ENCODE assay signal across 3 cellular contexts in the genomic region with DNA sequence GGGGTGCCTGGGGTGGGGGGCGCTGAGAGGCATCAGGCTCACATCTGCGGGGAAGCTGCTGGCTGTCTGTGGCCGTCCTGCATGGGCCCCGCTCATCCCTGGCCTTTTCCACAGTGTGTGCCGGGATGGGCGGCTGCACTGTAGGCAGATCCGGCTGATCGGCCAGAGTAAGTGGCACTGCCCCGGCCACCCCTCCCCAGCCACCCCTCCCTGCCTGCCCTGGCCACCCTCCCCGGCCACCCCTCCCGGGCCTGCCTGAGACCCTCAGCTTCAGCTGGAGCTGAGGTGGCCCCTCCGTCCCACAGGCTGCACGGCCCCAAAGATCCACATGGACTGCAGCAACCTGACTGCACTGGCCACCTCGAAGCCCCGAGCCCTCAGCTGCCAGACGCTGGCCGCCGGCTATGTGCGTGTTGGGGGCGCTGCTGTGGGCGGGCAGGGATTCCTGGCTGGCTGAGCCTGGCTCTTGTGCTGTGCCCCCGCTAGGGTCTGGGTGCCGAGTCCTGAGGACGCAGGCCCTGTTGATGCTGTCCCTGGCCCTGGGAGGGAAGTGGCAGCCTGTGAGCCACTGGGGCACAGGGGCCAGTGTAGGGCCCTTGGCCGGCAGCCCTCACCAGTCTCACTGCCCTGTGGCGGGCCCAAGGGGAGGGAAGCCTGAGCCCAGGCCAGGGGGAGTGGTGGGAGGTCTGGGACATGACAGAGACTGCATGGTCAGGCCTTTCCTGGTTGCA.
A peak's percentile ranks its signal among the peaks of the same experiment; 100 is the strongest.
TF ChIP-seq lines count a peak whose summit lies in the region.

No MANE protein-coding gene starts in this region.

TF ChIP-seq in SK-N-SH treated with all-trans-retinoic acid at 6 μM for 48 hours, 23 proteins besides CTCF, POLR2A, EP300 and RAD21 (continues in another document):
- TF ChIP-seq ZNF70 (CRISPR knock-in tag; IDR thresholded peaks at IDR 0.05): no peak
- TF ChIP-seq, protein P1, sequence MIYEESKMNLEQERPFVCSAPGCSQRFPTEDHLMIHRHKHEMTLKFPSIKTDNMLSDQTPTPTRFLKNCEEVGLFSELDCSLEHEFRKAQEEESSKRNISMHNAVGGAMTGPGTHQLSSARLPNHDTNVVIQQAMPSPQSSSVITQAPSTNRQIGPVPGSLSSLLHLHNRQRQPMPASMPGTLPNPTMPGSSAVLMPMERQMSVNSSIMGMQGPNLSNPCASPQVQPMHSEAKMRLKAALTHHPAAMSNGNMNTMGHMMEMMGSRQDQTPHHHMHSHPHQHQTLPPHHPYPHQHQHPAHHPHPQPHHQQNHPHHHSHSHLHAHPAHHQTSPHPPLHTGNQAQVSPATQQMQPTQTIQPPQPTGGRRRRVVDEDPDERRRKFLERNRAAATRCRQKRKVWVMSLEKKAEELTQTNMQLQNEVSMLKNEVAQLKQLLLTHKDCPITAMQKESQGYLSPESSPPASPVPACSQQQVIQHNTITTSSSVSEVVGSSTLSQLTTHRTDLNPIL (CRISPR knock-in tag; IDR thresholded peaks at IDR 0.05; ENCODE audit: low read depth): no peak
- TF ChIP-seq ARNTL (CRISPR knock-in tag; IDR thresholded peaks at IDR 0.05; ENCODE audit: borderline replicate concordance, low read depth): no peak
- TF ChIP-seq ZFP30 (CRISPR knock-in tag; IDR thresholded peaks at IDR 0.05): no peak
- no peak for TF ChIP-seq PPARA (CRISPR knock-in tag; IDR thresholded peaks at IDR 0.05; ENCODE audit: borderline replicate concordance)
- TF ChIP-seq ISL1 (CRISPR knock-in tag; IDR thresholded peaks at IDR 0.05): no peak
- no peak for TF ChIP-seq GLIS3 (CRISPR knock-in tag; IDR thresholded peaks at IDR 0.05)
- no peak for TF ChIP-seq TCF4 (CRISPR knock-in tag; IDR thresholded peaks at IDR 0.05; ENCODE audit: borderline replicate concordance)
- TF ChIP-seq, protein P2, sequence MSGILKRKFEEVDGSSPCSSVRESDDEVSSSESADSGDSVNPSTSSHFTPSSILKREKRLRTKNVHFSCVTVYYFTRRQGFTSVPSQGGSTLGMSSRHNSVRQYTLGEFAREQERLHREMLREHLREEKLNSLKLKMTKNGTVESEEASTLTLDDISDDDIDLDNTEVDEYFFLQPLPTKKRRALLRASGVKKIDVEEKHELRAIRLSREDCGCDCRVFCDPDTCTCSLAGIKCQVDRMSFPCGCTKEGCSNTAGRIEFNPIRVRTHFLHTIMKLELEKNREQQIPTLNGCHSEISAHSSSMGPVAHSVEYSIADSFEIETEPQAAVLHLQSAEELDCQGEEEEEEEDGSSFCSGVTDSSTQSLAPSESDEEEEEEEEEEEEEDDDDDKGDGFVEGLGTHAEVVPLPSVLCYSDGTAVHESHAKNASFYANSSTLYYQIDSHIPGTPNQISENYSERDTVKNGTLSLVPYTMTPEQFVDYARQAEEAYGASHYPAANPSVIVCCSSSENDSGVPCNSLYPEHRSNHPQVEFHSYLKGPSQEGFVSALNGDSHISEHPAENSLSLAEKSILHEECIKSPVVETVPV (CRISPR knock-in tag; IDR thresholded peaks at IDR 0.05): no peak
- no peak for TF ChIP-seq SNAI2 (CRISPR knock-in tag; IDR thresholded peaks at IDR 0.05)
- TF ChIP-seq, protein P3, sequence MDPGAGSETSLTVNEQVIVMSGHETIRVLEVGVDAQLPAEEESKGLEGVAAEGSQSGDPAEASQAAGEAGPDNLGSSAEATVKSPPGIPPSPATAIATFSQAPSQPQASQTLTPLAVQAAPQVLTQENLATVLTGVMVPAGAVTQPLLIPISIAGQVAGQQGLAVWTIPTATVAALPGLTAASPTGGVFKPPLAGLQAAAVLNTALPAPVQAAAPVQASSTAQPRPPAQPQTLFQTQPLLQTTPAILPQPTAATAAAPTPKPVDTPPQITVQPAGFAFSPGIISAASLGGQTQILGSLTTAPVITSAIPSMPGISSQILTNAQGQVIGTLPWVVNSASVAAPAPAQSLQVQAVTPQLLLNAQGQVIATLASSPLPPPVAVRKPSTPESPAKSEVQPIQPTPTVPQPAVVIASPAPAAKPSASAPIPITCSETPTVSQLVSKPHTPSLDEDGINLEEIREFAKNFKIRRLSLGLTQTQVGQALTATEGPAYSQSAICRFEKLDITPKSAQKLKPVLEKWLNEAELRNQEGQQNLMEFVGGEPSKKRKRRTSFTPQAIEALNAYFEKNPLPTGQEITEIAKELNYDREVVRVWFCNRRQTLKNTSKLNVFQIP (CRISPR knock-in tag; IDR thresholded peaks at IDR 0.05; ENCODE audit: borderline replicate concordance, low read depth): no peak
- TF ChIP-seq ZC3H10 (CRISPR knock-in tag; IDR thresholded peaks at IDR 0.05): no peak
- TF ChIP-seq ESRRG (CRISPR knock-in tag; IDR thresholded peaks at IDR 0.05): no peak
- no peak for TF ChIP-seq ZNF8 (CRISPR knock-in tag; IDR thresholded peaks at IDR 0.05)

TF ChIP-seq in SK-N-SH, 30 proteins besides CTCF, POLR2A, EP300 and RAD21 (continues in another document):
- no peak for TF ChIP-seq JUND (IDR thresholded peaks at IDR 0.05)
- TF ChIP-seq, protein P4, sequence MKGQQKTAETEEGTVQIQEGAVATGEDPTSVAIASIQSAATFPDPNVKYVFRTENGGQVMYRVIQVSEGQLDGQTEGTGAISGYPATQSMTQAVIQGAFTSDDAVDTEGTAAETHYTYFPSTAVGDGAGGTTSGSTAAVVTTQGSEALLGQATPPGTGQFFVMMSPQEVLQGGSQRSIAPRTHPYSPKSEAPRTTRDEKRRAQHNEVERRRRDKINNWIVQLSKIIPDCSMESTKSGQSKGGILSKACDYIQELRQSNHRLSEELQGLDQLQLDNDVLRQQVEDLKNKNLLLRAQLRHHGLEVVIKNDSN (IDR thresholded peaks at IDR 0.05; ENCODE audit: borderline replicate concordance, low read depth): no peak
- TF ChIP-seq SMC3 (IDR thresholded peaks at IDR 0.05; ENCODE audit: low read depth, low read length): no peak
- no peak for TF ChIP-seq CHD2 (IDR thresholded peaks at IDR 0.05; ENCODE audit: low read length, partially characterized antibody)
- TF ChIP-seq MXI1 (IDR thresholded peaks at IDR 0.05; ENCODE audit: low read depth, low read length): no peak
- no peak for TF ChIP-seq FOXM1 (IDR thresholded peaks at IDR 0.05; ENCODE audit: low read depth)
- TF ChIP-seq, protein P5, sequence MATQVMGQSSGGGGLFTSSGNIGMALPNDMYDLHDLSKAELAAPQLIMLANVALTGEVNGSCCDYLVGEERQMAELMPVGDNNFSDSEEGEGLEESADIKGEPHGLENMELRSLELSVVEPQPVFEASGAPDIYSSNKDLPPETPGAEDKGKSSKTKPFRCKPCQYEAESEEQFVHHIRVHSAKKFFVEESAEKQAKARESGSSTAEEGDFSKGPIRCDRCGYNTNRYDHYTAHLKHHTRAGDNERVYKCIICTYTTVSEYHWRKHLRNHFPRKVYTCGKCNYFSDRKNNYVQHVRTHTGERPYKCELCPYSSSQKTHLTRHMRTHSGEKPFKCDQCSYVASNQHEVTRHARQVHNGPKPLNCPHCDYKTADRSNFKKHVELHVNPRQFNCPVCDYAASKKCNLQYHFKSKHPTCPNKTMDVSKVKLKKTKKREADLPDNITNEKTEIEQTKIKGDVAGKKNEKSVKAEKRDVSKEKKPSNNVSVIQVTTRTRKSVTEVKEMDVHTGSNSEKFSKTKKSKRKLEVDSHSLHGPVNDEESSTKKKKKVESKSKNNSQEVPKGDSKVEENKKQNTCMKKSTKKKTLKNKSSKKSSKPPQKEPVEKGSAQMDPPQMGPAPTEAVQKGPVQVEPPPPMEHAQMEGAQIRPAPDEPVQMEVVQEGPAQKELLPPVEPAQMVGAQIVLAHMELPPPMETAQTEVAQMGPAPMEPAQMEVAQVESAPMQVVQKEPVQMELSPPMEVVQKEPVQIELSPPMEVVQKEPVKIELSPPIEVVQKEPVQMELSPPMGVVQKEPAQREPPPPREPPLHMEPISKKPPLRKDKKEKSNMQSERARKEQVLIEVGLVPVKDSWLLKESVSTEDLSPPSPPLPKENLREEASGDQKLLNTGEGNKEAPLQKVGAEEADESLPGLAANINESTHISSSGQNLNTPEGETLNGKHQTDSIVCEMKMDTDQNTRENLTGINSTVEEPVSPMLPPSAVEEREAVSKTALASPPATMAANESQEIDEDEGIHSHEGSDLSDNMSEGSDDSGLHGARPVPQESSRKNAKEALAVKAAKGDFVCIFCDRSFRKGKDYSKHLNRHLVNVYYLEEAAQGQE (IDR thresholded peaks at IDR 0.05; ENCODE audit: low read depth, low read length): no peak
- no peak for TF ChIP-seq FOSL2 (IDR thresholded peaks at IDR 0.05; ENCODE audit: borderline replicate concordance, low read depth)
- TF ChIP-seq, protein P6, sequence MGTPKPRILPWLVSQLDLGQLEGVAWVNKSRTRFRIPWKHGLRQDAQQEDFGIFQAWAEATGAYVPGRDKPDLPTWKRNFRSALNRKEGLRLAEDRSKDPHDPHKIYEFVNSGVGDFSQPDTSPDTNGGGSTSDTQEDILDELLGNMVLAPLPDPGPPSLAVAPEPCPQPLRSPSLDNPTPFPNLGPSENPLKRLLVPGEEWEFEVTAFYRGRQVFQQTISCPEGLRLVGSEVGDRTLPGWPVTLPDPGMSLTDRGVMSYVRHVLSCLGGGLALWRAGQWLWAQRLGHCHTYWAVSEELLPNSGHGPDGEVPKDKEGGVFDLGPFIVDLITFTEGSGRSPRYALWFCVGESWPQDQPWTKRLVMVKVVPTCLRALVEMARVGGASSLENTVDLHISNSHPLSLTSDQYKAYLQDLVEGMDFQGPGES (IDR thresholded peaks at IDR 0.05; ENCODE audit: low read depth, low read length): no peak
- TF ChIP-seq, protein P7, sequence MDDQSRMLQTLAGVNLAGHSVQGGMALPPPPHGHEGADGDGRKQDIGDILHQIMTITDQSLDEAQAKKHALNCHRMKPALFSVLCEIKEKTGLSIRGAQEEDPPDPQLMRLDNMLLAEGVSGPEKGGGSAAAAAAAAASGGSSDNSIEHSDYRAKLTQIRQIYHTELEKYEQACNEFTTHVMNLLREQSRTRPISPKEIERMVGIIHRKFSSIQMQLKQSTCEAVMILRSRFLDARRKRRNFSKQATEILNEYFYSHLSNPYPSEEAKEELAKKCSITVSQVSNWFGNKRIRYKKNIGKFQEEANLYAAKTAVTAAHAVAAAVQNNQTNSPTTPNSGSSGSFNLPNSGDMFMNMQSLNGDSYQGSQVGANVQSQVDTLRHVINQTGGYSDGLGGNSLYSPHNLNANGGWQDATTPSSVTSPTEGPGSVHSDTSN (IDR thresholded peaks at IDR 0.05): no peak
- TF ChIP-seq ELF1 (IDR thresholded peaks at IDR 0.05): no peak
- TF ChIP-seq RFX5 (IDR thresholded peaks at IDR 0.05; ENCODE audit: low read length): no peak
- TF ChIP-seq FOXJ3 (CRISPR knock-in tag; IDR thresholded peaks at IDR 0.05): no peak
- no peak for TF ChIP-seq RCOR1 (IDR thresholded peaks at IDR 0.05; ENCODE audit: low read length)
- TF ChIP-seq SIN3A (IDR thresholded peaks at IDR 0.05; ENCODE audit: borderline replicate concordance, low read depth, low read length): no peak

TF ChIP-seq in HepG2, 621 proteins besides CTCF, POLR2A, EP300 and RAD21:
- TF ChIP-seq TRIM24 (CRISPR knock-in tag; IDR thresholded peaks at IDR 0.05) (no peak), ZSCAN22 (CRISPR knock-in tag; IDR thresholded peaks at IDR 0.05) (no peak), PHF8 (CRISPR knock-in tag; IDR thresholded peaks at IDR 0.05) (no peak), MTF2 (CRISPR knock-in tag; IDR thresholded peaks at IDR 0.05; ENCODE audit: borderline replicate concordance) (peak; percentile 52; the same call in 1 of the 2 replicates)
